Comparison of ENCODE assay signal across 8 cellular contexts in the genomic region with DNA sequence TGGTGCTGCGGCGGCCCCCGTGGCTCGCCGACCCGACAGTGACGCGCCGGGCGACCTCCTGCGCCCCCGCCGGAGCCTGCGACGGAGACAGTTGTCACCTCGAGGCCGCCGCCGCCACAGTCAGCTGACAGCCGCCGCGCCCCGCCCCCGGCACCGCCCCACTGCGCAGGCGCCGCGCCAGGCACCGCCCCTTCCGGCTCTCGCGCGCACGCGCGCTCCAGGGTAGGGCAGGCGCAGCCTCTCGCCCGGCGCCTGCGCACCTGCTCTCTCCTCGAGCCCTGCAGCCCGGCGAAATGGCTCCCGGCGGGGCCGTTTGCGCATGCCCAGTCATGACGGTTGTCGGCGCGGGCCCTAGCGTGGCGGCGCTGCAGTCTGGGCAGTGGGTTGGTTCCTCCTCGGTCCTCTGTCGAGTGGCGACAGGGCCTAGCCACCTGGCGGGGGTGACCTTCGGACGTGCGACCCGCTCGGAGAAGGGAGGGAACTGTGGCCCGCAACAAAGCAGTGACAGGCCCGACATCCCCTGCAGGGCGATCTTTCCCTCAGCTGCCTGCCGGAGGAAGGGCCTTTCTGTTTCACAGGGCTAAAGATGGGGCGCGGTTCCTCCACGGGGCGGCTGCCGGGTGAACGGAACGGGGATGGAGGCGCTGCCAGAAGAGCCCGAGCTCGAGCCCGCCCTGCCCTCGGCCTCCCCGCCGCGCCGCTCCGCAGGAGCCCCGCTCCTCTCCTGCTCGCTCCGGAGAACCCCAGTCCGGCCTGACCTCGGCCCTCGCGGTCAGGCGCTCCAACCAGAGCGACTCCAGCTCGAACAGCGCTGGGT. TPM values are rescaled to one million over a fixed set of nuclear protein-coding genes. Genes with fewer than 3 reads are reported as not detected.
DNase-seq lines count a peak whose midpoint lies in the region; ATAC-seq and TF ChIP-seq lines count a peak whose summit lies in the region.

A gene (minus strand): TSS at position 135 of the 817 bp plus-strand sequence. CDS start 134 bp downstream, at position 1.

- H3K36me3 Mint-ChIP-seq in GM23338 (ENCODE audit: low read depth), result peaks cover 9% of the 10 kb centered on the region
- H3K36me3 Mint-ChIP-seq in activated T-helper 17 cell treated with anti-CD3 and anti-CD28 coated beads, Interleukin-2, amount 50 U/mL, for 72 hours (ENCODE audit: low read depth), result peaks cover 5% of the 10 kb centered on the region
- H3K36me3 Mint-ChIP-seq in natural killer cell, result no peaks in the 10 kb centered on the region

- H3K4me1 ChIP-seq in GM23338 (ENCODE audit: insufficient read depth), result peaks cover 5% of the 10 kb centered on the region; the same call in 1 of the 2 replicates

- 0 out of 2 replicates have a peak, but pooled peaks cover 5% of the 10 kb centered on the region for H4K20me1 ChIP-seq in GM23338 (replicated peaks; ENCODE audit: insufficient read depth)

- 0 out of 2 replicates have a peak within 1 kb of the TSS, but pooled peaks have one; percentile 63 for H3K27ac ChIP-seq in GM23338 (ENCODE audit: low read depth)

- H3K4me3 ChIP-seq in GM23338, result peak within 1 kb of the TSS; percentile 66

- TF ChIP-seq CTCF in GM23338 (conservative IDR thresholded peaks at IDR 0.05; ENCODE audit: low read depth in 2 of 2), result peak in 1 of 2 experiments; percentile 32; a peak in 1 of 4 replicates
- no peak for TF ChIP-seq CTCF in natural killer cell (IDR thresholded peaks at IDR 0.05)

- intact Hi-C loops in natural killer cell (cut with micrococcal nuclease), result loop anchor here (1.0 to 5.0 kb wide), 3 partner anchors 27 to 73 kb away; no protein-coding TSS in a partner anchor

- peak within 1 kb of the TSS; percentile 91 for H3K4me2 ChIP-seq in GM23338

- H3K4me3 Mint-ChIP-seq in GM23338, result peak within 1 kb of the TSS; percentile 78
- peak within 1 kb of the TSS; percentile 84 for H3K4me3 Mint-ChIP-seq in activated T-helper 17 cell treated with anti-CD3 and anti-CD28 coated beads, Interleukin-2, amount 50 U/mL, for 72 hours
- peak within 1 kb of the TSS; percentile 92 for H3K4me3 Mint-ChIP-seq in natural killer cell

- ATAC-seq in GM23338 (peak; percentile 88), natural killer cell (peak; percentile 77 to 90 (median 81))
- peak; percentile 93 for ATAC-seq in activated T-helper 17 cell treated with anti-CD3 and anti-CD28 coated beads, Interleukin-2, amount 50 U/mL, for 72 hours (replicated peaks)

- H2AFZ ChIP-seq in GM23338, result peak within 1 kb of the TSS; percentile 95

- peaks cover 30% of the 10 kb centered on the region for H3K79me2 ChIP-seq in GM23338 (replicated peaks; ENCODE audit: insufficient read depth)

- H3K9me3 Mint-ChIP-seq in GM23338, result peaks cover 13% of the 10 kb centered on the region; the same call in 2 of the 3 replicates
- peaks cover 4% of the 10 kb centered on the region for H3K9me3 Mint-ChIP-seq in activated T-helper 17 cell treated with anti-CD3 and anti-CD28 coated beads, Interleukin-2, amount 50 U/mL, for 72 hours
- peaks cover 3% of the 10 kb centered on the region in 2 donors for H3K9me3 Mint-ChIP-seq in natural killer cell

- no peak within 1 kb of the TSS; the same call in 1 of the 2 replicates for H3K27ac Mint-ChIP-seq in GM23338
- peak within 1 kb of the TSS; percentile 87 for H3K27ac Mint-ChIP-seq in activated T-helper 17 cell treated with anti-CD3 and anti-CD28 coated beads, Interleukin-2, amount 50 U/mL, for 72 hours
- peak within 1 kb of the TSS; percentile 90 to 92 for H3K27ac Mint-ChIP-seq in natural killer cell

- DNase-seq in EL (peak; percentile 91), GM23338 (ENCODE audit: low spot score) (peak; percentile 95), LHCN-M2 (ENCODE audit: low read depth) (peak; percentile 86), RPMI7951 (ENCODE audit: low read depth) (peak; percentile 84), fibroblast of peridontal ligament (ENCODE audit: extremely low read depth) (peak; percentile 88), natural killer cell (peak; percentile 100)
- DNase-seq in stimulated activated naive CD4-positive, alpha-beta T cell (lab: John Stamatoyannopoulos, UW), result peak; percentile 96 to 98 (median 96)

- no peaks in the 10 kb centered on the region; the same call in 1 of the 2 replicates for H3K27me3 ChIP-seq in GM23338 (ENCODE audit: insufficient read depth)

- peaks cover 15% of the 10 kb centered on the region for H3K27me3 Mint-ChIP-seq in GM23338 (ENCODE audit: insufficient read depth, low read depth, poor library complexity)
- H3K27me3 Mint-ChIP-seq in activated T-helper 17 cell treated with anti-CD3 and anti-CD28 coated beads, Interleukin-2, amount 50 U/mL, for 72 hours, result no peaks in the 10 kb centered on the region
- peaks cover 0 to 7% of the 10 kb centered on the region in 2 donors for H3K27me3 Mint-ChIP-seq in natural killer cell (ENCODE audit: low read depth in 2 of 2)

- H3K4me1 Mint-ChIP-seq in GM23338, result peaks cover 14% of the 10 kb centered on the region
- H3K4me1 Mint-ChIP-seq in activated T-helper 17 cell treated with anti-CD3 and anti-CD28 coated beads, Interleukin-2, amount 50 U/mL, for 72 hours, result peaks cover 18% of the 10 kb centered on the region
- peaks cover 33 to 42% of the 10 kb centered on the region in 2 donors for H3K4me1 Mint-ChIP-seq in natural killer cell

- H3K36me3 ChIP-seq in GM23338 (ENCODE audit: insufficient read depth), result no peaks in the 10 kb centered on the region

- H3K9me2 ChIP-seq in GM23338 (ENCODE audit: insufficient read depth), result no peaks in the 10 kb centered on the region

- H3F3A ChIP-seq in GM23338 (replicated peaks; ENCODE audit: low read depth), result no peaks in the 10 kb centered on the region

TF ChIP-seq in GM23338, 12 proteins besides CTCF, POLR2A, EP300 and RAD21 (continues in another document):
- TF ChIP-seq, protein P1, sequence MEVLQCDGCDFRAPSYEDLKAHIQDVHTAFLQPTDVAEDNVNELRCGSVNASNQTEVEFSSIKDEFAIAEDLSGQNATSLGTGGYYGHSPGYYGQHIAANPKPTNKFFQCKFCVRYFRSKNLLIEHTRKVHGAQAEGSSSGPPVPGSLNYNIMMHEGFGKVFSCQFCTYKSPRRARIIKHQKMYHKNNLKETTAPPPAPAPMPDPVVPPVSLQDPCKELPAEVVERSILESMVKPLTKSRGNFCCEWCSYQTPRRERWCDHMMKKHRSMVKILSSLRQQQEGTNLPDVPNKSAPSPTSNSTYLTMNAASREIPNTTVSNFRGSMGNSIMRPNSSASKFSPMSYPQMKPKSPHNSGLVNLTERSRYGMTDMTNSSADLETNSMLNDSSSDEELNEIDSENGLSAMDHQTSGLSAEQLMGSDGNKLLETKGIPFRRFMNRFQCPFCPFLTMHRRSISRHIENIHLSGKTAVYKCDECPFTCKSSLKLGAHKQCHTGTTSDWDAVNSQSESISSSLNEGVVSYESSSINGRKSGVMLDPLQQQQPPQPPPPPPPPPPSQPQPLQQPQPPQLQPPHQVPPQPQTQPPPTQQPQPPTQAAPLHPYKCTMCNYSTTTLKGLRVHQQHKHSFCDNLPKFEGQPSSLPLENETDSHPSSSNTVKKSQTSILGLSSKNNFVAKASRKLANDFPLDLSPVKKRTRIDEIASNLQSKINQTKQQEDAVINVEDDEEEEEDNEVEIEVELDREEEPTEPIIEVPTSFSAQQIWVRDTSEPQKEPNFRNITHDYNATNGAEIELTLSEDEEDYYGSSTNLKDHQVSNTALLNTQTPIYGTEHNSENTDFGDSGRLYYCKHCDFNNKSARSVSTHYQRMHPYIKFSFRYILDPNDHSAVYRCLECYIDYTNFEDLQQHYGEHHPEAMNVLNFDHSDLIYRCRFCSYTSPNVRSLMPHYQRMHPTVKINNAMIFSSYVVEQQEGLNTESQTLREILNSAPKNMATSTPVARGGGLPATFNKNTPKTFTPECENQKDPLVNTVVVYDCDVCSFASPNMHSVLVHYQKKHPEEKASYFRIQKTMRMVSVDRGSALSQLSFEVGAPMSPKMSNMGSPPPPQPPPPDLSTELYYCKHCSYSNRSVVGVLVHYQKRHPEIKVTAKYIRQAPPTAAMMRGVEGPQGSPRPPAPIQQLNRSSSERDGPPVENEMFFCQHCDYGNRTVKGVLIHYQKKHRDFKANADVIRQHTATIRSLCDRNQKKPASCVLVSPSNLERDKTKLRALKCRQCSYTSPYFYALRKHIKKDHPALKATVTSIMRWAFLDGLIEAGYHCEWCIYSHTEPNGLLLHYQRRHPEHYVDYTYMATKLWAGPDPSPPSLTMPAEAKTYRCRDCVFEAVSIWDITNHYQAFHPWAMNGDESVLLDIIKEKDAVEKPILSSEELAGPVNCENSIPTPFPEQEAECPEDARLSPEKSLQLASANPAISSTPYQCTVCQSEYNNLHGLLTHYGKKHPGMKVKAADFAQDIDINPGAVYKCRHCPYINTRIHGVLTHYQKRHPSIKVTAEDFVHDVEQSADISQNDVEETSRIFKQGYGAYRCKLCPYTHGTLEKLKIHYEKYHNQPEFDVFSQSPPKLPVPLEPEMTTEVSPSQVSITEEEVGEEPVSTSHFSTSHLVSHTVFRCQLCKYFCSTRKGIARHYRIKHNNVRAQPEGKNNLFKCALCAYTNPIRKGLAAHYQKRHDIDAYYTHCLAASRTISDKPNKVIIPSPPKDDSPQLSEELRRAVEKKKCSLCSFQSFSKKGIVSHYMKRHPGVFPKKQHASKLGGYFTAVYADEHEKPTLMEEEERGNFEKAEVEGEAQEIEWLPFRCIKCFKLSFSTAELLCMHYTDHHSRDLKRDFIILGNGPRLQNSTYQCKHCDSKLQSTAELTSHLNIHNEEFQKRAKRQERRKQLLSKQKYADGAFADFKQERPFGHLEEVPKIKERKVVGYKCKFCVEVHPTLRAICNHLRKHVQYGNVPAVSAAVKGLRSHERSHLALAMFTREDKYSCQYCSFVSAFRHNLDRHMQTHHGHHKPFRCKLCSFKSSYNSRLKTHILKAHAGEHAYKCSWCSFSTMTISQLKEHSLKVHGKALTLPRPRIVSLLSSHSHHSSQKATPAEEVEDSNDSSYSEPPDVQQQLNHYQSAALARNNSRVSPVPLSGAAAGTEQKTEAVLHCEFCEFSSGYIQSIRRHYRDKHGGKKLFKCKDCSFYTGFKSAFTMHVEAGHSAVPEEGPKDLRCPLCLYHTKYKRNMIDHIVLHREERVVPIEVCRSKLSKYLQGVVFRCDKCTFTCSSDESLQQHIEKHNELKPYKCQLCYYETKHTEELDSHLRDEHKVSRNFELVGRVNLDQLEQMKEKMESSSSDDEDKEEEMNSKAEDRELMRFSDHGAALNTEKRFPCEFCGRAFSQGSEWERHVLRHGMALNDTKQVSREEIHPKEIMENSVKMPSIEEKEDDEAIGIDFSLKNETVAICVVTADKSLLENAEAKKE (CRISPR knock-in tag; IDR thresholded peaks at IDR 0.05), result no peak
- TF ChIP-seq POLR2AphosphoS5 (IDR thresholded peaks at IDR 0.05; ENCODE audit: low read depth) (peak; percentile 92), ZNF331 (CRISPR knock-in tag; IDR thresholded peaks at IDR 0.05; ENCODE audit: low read depth) (no peak), NANOG (IDR thresholded peaks at IDR 0.05; ENCODE audit: borderline replicate concordance) (no peak)

RNA-seq across cellular contexts. Expression of the gene that starts here (rescaled TPM):
- 11.7 and 18.0 TPM in 2 replicates for total RNA-seq in GM23338 (2014; rRNA removed; shearing (Covaris generic))
- polyA plus RNA-seq in GM23338 (2016; fragmentation: Nextera tagmentation; extraction: Ambion mirVana), result 9.7 and 13.5 TPM in 2 replicates
- total RNA-seq in LHCN-M2 (2014; rRNA removed) (31.5 and 42.1 TPM in 2 replicates), natural killer cell (10 to 100 TPM; 49.3 to 61.8 (median 54.8) TPM)
- 69.9 TPM for polyA plus RNA-seq in LHCN-M2 (2012)
- total RNA-seq in RPMI7951 (2014; rRNA removed; shearing (Covaris generic)), result 8.9 and 11.8 TPM in 2 replicates
- 10 to 100 TPM; 27.6 to 30.8 TPM for total RNA-seq in activated T-helper 17 cell treated with anti-CD3 and anti-CD28 coated beads, Interleukin-2, amount 50 U/mL, for 72 hours

Comparison
In these comparisons a context has a peak if more than half of its experiments do, and no peak if none do; other contexts are left out.
1. Peak in every context shown above with its lines: DNase-seq, ATAC-seq, H3K4me3 ChIP-seq and H3K27ac ChIP-seq.